8 cellular contexts compared by ENCODE assay signal in the genomic region with DNA sequence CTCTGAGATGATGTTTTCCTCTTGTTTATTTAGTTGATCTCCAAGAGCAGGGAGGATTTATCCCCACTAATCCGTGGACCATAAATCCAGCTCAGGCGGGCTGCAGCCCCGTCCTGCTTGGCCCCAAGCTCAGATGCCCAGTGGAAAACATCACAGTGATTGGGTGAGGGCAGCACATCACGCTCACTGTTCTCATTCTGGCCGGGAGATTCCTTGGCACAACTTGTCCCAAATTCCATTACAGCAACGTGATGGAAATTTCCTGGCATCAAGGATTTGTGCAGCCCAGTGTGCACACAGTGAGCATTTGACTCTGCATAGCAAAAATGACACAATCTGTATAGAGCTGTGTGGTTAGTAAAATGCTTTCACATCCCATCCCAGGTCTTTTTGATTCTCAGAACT.
DNase-seq lines count a peak whose midpoint lies in the region; ATAC-seq and TF ChIP-seq lines count a peak whose summit lies in the region.

No MANE protein-coding gene starts in this region.

- intact Hi-C loops in right lobe of liver (cut with DNase I), result no loop called here

- H3K4me3 ChIP-seq in coronary artery (peak overlapping the region; percentile 36), right lobe of liver (no peak overlapping the region)

- peak overlapping the region; percentile 91 for H3K27ac ChIP-seq in coronary artery
- peak overlapping the region in 1 of 3 donors; percentile 26 for H3K27ac ChIP-seq in right lobe of liver
- H3K27ac ChIP-seq in temporal lobe (ENCODE audit: low read depth, low read length), result peak overlapping the region; percentile 73

- no peak for TF ChIP-seq CTCF in coronary artery (IDR thresholded peaks at IDR 0.05)
- TF ChIP-seq CTCF in right lobe of liver (IDR thresholded peaks at IDR 0.05), result no peak

- H3K9me3 ChIP-seq in right lobe of liver, result no peaks in the 10 kb centered on the region

- TF ChIP-seq POLR2A in right lobe of liver (IDR thresholded peaks at IDR 0.05), result no peak

- no peaks in the 10 kb centered on the region for H3K4me1 ChIP-seq in right lobe of liver

- H3K36me3 ChIP-seq in right lobe of liver, result no peaks in the 10 kb centered on the region

- DNase-seq in M059J (ENCODE audit: low read depth) (peak; percentile 95), coronary artery (ENCODE audit: low spot score) (peak; percentile 92), right lobe of liver (peak in 1 of 3 donors; percentile 39), NCI-H510A treated with DMSO at 0.1 percent for 48 hours (lab: John Stamatoyannopoulos, UW) (no peak), DMS 273 (lab: John Stamatoyannopoulos, UW; ENCODE audit: unreplicated experiment) (no peak)

- H3K27me3 ChIP-seq in right lobe of liver, result no peaks in the 10 kb centered on the region

- ATAC-seq in right lobe of liver (peak in 3 of 4 donors; percentile 35 to 55 (median 48)), HG02884 (IDR thresholded peaks at IDR 0.05; ENCODE audit: unreplicated experiment) (no peak), HG02678 (IDR thresholded peaks at IDR 0.05; ENCODE audit: unreplicated experiment) (no peak)

- WGBS in right lobe of liver (ENCODE audit: insufficient coverage, low coverage, low lambda C conversion rate, missing lambda C conversion rate), result 37% methylated on average over 6 of the region's 6 CpGs

Comparison
In these comparisons a context has a peak if more than half of its experiments do, and no peak if none do; other contexts are left out.
1. DNase-seq: peak in M059J (single experiment) and coronary artery (single experiment); none in NCI-H510A treated with DMSO at 0.1 percent for 48 hours (single experiment) and DMS 273 (single experiment).
2. ATAC-seq: peak in right lobe of liver (3 of 4); none in HG02884 (single experiment) and HG02678 (single experiment).